ENCODE assay signal across 25 cellular contexts in the genomic region with DNA sequence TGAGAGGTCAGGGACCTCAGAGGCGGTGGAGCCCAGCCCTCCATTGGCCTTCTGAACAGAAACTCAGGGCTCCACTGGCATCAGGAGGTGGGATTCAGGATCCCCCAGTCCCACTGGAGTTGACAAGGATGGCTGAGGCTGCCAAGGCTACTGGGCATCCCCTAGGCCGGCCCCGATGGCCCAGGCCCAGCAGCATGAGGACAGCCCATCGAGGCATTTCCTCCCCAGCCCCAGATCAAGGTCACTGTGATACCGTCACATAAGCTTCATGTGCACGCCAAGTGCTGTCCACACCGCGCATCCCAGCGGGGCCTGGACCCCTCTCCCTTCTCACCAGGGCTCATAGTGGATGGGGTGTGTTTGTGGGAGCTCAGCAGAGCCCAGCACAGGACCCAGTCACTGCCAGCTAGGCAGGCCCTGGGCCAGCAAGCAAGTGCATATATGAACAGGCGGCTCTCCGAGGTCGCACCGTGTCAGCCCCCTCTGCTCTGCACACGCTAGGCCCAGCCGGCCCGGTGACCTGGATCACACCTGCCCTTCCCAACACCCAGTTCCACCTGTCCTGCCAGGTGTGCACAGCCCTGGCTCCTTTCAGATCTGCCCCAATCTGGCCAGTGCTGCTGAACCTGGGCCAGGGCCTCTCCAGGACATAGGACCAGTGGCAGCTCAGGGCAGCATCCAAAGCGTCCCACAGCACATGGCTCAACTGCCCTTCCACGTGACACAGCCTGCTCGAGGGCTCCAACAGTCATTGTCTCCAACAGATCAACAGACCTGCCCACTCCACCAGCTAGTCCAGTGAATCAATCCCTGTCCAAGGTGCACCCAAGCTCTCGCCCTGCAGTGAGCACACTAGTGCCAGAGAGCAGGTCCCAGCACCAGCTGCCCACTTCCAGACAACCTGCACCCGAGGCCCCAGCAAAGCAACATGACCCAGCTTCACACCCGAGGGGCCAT. TPM values are rescaled to one million over a fixed set of nuclear protein-coding genes. Genes with fewer than 3 reads are reported as not detected.
DNase-seq lines count a peak whose midpoint lies in the region; ATAC-seq and TF ChIP-seq lines count a peak whose summit lies in the region.
"Had no signal": no experiment of that assay in that cellular context is flagged by ENCODE, and none has a peak within 500 bp of the region (broad histone marks: within the 10 kb centered on the region; RNA-seq: fewer than 3 reads in every experiment).

No MANE protein-coding gene starts in this region.

- H3K4me3 ChIP-seq in subcutaneous abdominal adipose tissue (ENCODE audit: low read depth in 1 of 5, low read length in 5 of 5) (no peak overlapping the region), PC-3 (ENCODE audit: low read length) (no peak overlapping the region)
- H3K4me3 ChIP-seq: K562, MG63, ovary, SJCRH30 had no signal

- H4K20me1 ChIP-seq in PC-3 (ENCODE audit: low read length), result no peaks in the 10 kb centered on the region

- TF ChIP-seq CTCF in PC-3 (conservative IDR thresholded peaks at IDR 0.05; ENCODE audit: low read depth, low read length), result no peak

- CTCF ChIA-PET in PC-3 (lab: Charles Lee), result no interaction called here

- H2AFZ ChIP-seq in PC-3 (ENCODE audit: low read length), result no peak overlapping the region

- H3K36me3 ChIP-seq in subcutaneous abdominal adipose tissue (ENCODE audit: control insufficient read depth in 5 of 5, insufficient read depth in 5 of 5, low read length in 5 of 5) (no peaks in the 10 kb centered on the region), PC-3 (ENCODE audit: low read depth, low read length) (no peaks in the 10 kb centered on the region)
- H3K36me3 ChIP-seq: MG63, ovary, SJCRH30 had no signal

- H3K9ac ChIP-seq in subcutaneous abdominal adipose tissue (ENCODE audit: low read length in 5 of 5) (no peak overlapping the region), PC-3 (ENCODE audit: low read length) (no peak overlapping the region)

- peak; percentile 74 for DNase-seq in NCI-H2196 (lab: John Stamatoyannopoulos, UW; ENCODE audit: unreplicated experiment)
- DNase-seq in Right ventricle myocardium superior, result peak; percentile 53
- DNase-seq in mucosa of gallbladder (ENCODE audit: low spot score), result peak; percentile 83
- no peak for DNase-seq in PC-3
- no peak for DNase-seq in HuH-7 (ENCODE audit: low spot score)
- no peak for DNase-seq in substantia nigra (lab: John Stamatoyannopoulos, UW)
- DNase-seq: activated CD4-positive, alpha-beta T cell treated with anti-CD3 and anti-CD28 coated beads for 36 hours; activated naive CD4-positive, alpha-beta T cell treated with anti-CD3 and anti-CD28 coated beads for 36 hours; activated T-cell treated with anti-CD3 and anti-CD28 coated beads, Interleukin-2, amount 50 U/mL, for 72 hours; amygdala; caudate nucleus; CD8-positive, alpha-beta T cell; DMS79 treated with DMSO at 0.1 percent for 48 hours; foreskin fibroblast; hypothalamus; MG63; NCI-H2171; NCI-H748 treated with DMSO at 0.1 percent for 48 hours; OCI-M1; ovary; SJCRH30; stimulated activated CD4-positive, alpha-beta T cell treated with anti-CD3 and anti-CD28 coated beads, Interleukin-1b, Interleukin-23, amount 100 ng/mL, for 48 hours had no signal

- intact Hi-C loops in Right ventricle myocardium superior (cut with DNase I), result no loop called here
- intact Hi-C loops in PC-3 (cut with micrococcal nuclease), result no loop called here

- ATAC-seq in Right ventricle myocardium superior (ENCODE audit: poor library complexity), result peak; percentile 46
- no peak for ATAC-seq in PC-3
- ATAC-seq: activated CD4-positive, alpha-beta T cell treated with anti-CD3 and anti-CD28 coated beads for 36 hours; activated T-cell treated with anti-CD3 and anti-CD28 coated beads, Interleukin-2, amount 50 U/mL, for 72 hours; CD8-positive, alpha-beta T cell; K562 had no signal

- H3K27me3 ChIP-seq in subcutaneous abdominal adipose tissue (ENCODE audit: control insufficient read depth in 5 of 5, insufficient read depth in 4 of 5, low read length in 5 of 5) (no peaks in the 10 kb centered on the region), PC-3 (ENCODE audit: low read length) (no peaks in the 10 kb centered on the region)
- H3K27me3 ChIP-seq: MG63, ovary, SJCRH30 had no signal

- H3K79me2 ChIP-seq in PC-3 (ENCODE audit: low read length), result no peaks in the 10 kb centered on the region

- no peaks in the 10 kb centered on the region for H3K9me2 ChIP-seq in PC-3 (replicated peaks; ENCODE audit: low read length)

- BruUV-seq in PC-3 (replicated peaks; lab: Mats Ljungman, UMichigan), result no TSS peak

- no peak overlapping the region for H3K4me2 ChIP-seq in PC-3 (ENCODE audit: low read length)

- POLR2A ChIA-PET in PC-3 (lab: Charles Lee; ENCODE audit: unreplicated experiment), result no interaction called here

- H3K9me3 ChIP-seq in subcutaneous abdominal adipose tissue (ENCODE audit: control insufficient read depth in 5 of 5, low read length in 5 of 5) (no peaks in the 10 kb centered on the region), PC-3 (ENCODE audit: low read length) (peaks cover 10% of the 10 kb centered on the region; the same call in 1 of the 2 replicates)
- H3K9me3 ChIP-seq: MG63, ovary had no signal

- H3F3A ChIP-seq in PC-3 (ENCODE audit: low read length, unreplicated experiment), result no peaks in the 10 kb centered on the region

- H3K4me1 ChIP-seq in subcutaneous abdominal adipose tissue (ENCODE audit: control insufficient read depth in 5 of 5, insufficient read depth in 5 of 5, low read length in 5 of 5), result peaks cover 10 to 40% (median 34%) of the 10 kb centered on the region in 5 donors
- H3K4me1 ChIP-seq in PC-3 (ENCODE audit: insufficient read depth, low read length), result no peaks in the 10 kb centered on the region

- H3K27ac ChIP-seq in subcutaneous abdominal adipose tissue (ENCODE audit: low read depth, low read length) (peak overlapping the region; percentile 61), PC-3 (ENCODE audit: low read length) (no peak overlapping the region), substantia nigra (ENCODE audit: low read depth, low read length, poor library complexity, severe bottlenecking) (no peak overlapping the region)
- H3K27ac ChIP-seq: epithelial cell of prostate, ovary, SJCRH30 had no signal

RNA-seq across cellular contexts. Expression of gene RASD1, which starts 32.8 kb away (rescaled TPM):
- total RNA-seq in Right ventricle myocardium superior (39.8 TPM), mucosa of gallbladder (4.6 TPM), PC-3 (2014; rRNA removed) (59.0 and 82.6 TPM in 2 replicates)
- total RNA-seq: SJCRH30 had no signal

RNA-seq across cellular contexts. Expression of gene MED9, which starts 52.2 kb away (rescaled TPM):
- 37.5 TPM for total RNA-seq in Right ventricle myocardium superior
- total RNA-seq in mucosa of gallbladder, result 13.9 TPM
- 21.9 and 28.3 TPM in 2 replicates for total RNA-seq in PC-3 (2014; rRNA removed)

Comparison
In these comparisons a context has a peak if more than half of its experiments do, and no peak if none do; other contexts are left out.
1. DNase-seq: peak in NCI-H2196 (single experiment), Right ventricle myocardium superior (single experiment) and mucosa of gallbladder (single experiment); none in PC-3 (single experiment), HuH-7 (single experiment) and substantia nigra (0 of 49).